14 cellular contexts compared by ENCODE assay signal in the genomic region with DNA sequence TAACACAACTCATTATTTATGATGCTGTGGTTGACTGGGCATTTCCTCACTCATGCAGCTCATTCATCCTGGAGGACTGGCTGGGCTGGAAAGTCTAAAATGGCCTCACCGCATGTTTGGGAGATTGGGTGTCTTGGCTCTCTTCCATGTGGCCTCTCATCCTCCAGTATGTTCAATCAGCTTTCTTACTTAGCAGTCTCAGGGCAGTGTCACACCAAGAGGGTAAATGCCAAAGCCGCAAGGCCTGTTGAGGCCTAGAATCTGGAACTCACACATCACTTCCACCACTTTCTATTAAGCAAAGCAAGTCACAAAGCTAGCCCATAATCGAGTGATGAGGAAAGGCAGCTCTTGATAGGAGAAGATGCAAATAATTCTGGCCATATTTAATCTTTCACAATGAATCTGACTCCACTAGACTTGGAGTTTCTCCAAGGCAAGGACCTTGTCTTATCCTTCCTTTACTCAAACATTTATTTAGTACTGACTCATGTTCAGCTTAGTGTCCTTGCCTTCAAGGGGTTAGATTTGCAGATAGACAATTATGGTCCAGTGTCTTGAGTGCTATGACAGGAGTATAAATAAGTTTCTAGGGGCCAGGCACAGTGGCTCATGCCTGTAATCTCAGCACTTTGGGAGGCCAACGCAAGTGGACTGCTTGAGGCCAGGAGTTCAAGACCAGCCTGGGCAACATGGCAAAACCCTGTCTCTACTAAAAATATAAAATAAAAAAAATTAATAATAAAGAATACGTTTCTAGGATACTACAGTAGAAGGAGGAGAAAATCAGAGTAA. TPM values are rescaled to one million over a fixed set of nuclear protein-coding genes. Genes with fewer than 3 reads are reported as not detected.
DNase-seq lines count a peak whose midpoint lies in the region; ATAC-seq and TF ChIP-seq lines count a peak whose summit lies in the region.
"Had no signal": no experiment of that assay in that cellular context is flagged by ENCODE, and none has a peak within 500 bp of the region (broad histone marks: within the 10 kb centered on the region; RNA-seq: fewer than 3 reads in every experiment).

No MANE protein-coding gene starts in this region.

- H2AFZ ChIP-seq in SK-N-SH (ENCODE audit: low read depth): no peak overlapping the region

- no peaks in the 10 kb centered on the region for H3K9me2 ChIP-seq in SK-N-SH

- H3K27ac ChIP-seq in SK-N-SH (ENCODE audit: low read depth in 2 of 2, low read length in 1 of 2) (peak overlapping the region in 1 of 2 experiments; percentile 69; a peak in 2 of 4 replicates), RWPE2 (ENCODE audit: poor library complexity, severe bottlenecking) (peak overlapping the region; percentile 46)

- no peaks in the 10 kb centered on the region for H3K27me3 ChIP-seq in SK-N-SH (ENCODE audit: insufficient read depth)
- H3K27me3 ChIP-seq in RWPE2 (ENCODE audit: insufficient read depth, poor library complexity, severe bottlenecking): no peaks in the 10 kb centered on the region

- H3K4me1 ChIP-seq in SK-N-SH (ENCODE audit: control insufficient read depth in 1 of 2, insufficient read depth in 2 of 2, low read depth in 1 of 2, low read length in 1 of 2) (peaks cover 4 to 31% of the 10 kb centered on the region in 2 experiments; a peak in 1 of 4 replicates), RWPE2 (ENCODE audit: insufficient read depth, poor library complexity, severe bottlenecking) (peaks cover 11% of the 10 kb centered on the region)

- H3K9me3 ChIP-seq in SK-N-SH (no peaks in the 10 kb centered on the region), RWPE2 (ENCODE audit: severe bottlenecking) (no peaks in the 10 kb centered on the region)

- H3K36me3 ChIP-seq in SK-N-SH (replicated peaks in 1 of 2; ENCODE audit: control insufficient read depth in 1 of 2, insufficient read depth in 2 of 2, low read length in 1 of 2) (peaks cover 4 to 13% of the 10 kb centered on the region in 2 experiments), RWPE2 (ENCODE audit: low read depth) (peaks cover 18% of the 10 kb centered on the region)

- peaks cover 9% of the 10 kb centered on the region; the same call in 1 of the 2 replicates for H3K79me2 ChIP-seq in SK-N-SH (ENCODE audit: insufficient read depth)

- H3K4me2 ChIP-seq in SK-N-SH: no peak overlapping the region

- CTCF ChIA-PET in SK-N-SH (lab: Yijun Ruan, JAX): interaction anchor here (0.7 to 15.4 kb wide), 5 partner anchors 19 to 45 kb away, joined by 3 to 163 read pairs (median 3); a partner anchor contains a TSS

- no peak for ATAC-seq in SK-N-SH treated with all-trans-retinoic acid at 6 μM for 48 hours
- ATAC-seq in RWPE2 (ENCODE audit: low read depth): no peak
- no peak for ATAC-seq in GM19328 (IDR thresholded peaks at IDR 0.05; ENCODE audit: unreplicated experiment)
- ATAC-seq: activated CD8-positive, alpha-beta memory T cell treated with anti-CD3 and anti-CD28 coated beads, Interleukin-2, amount 10 ng/mL, durations not matched to agents 7 days and 5 days had no signal

- TF ChIP-seq EP300 in SK-N-SH (IDR thresholded peaks at IDR 0.05; ENCODE audit: borderline replicate concordance in 1 of 2, low read depth in 1 of 2, low read length in 1 of 2): peak in 1 of 2 experiments; percentile 40; a peak in 1 of 4 replicates

- no peak for TF ChIP-seq RAD21 in SK-N-SH (IDR thresholded peaks at IDR 0.05; ENCODE audit: low read length)

- DNase-seq in SK-N-SH (no peak), RWPE2 (ENCODE audit: low spot score) (no peak), fibroblast of mammary gland (ENCODE audit: low read depth) (peak; percentile 99), SK-N-DZ (ENCODE audit: low spot score) (no peak)
- DNase-seq in stimulated activated naive CD4-positive, alpha-beta T cell treated with Interleukin-2 at 50 U/mL for 16 hours (lab: John Stamatoyannopoulos, UW): no peak
- no peak for DNase-seq in activated CD8-positive, alpha-beta memory T cell treated with anti-CD3 and anti-CD28 coated beads, Interleukin-2, amount 50 U/mL, for 48 hours
- DNase-seq: 8988T; activated CD8-positive, alpha-beta memory T cell treated with anti-CD3 and anti-CD28 coated beads, Interleukin-2, amount 10 ng/mL, durations not matched to agents 7 days and 5 days; activated naive CD4-positive, alpha-beta T cell treated with anti-CD3 and anti-CD28 coated beads, Interleukin-2, amount 10 ng/mL, durations not matched to agents 7 days and 5 days; mesendoderm; NCI-H1930; small intestine had no signal

- 76% methylated on average over 5 of the region's 5 CpGs for WGBS in SK-N-SH (ENCODE audit: low lambda C conversion rate)

- H3K4me3 ChIP-seq in SK-N-SH (ENCODE audit: low read depth in 2 of 2, low read length in 1 of 2): no peak overlapping the region
- H3K4me3 ChIP-seq in RWPE2 (ENCODE audit: severe bottlenecking): no peak overlapping the region
- no peak overlapping the region for H3K4me3 ChIP-seq in fibroblast of mammary gland (ENCODE audit: control insufficient read depth, low read depth, low read length)

- TF ChIP-seq CTCF in SK-N-SH (IDR thresholded peaks at IDR 0.05) (no peak), RWPE2 (IDR thresholded peaks at IDR 0.05; ENCODE audit: poor library complexity, severe bottlenecking) (no peak), fibroblast of mammary gland (conservative IDR thresholded peaks at IDR 0.05; ENCODE audit: control insufficient read depth, insufficient read depth, low read depth, low read length) (no peak)

- H4K20me1 ChIP-seq in SK-N-SH (ENCODE audit: insufficient read depth): no peaks in the 10 kb centered on the region

- H3K9ac ChIP-seq in SK-N-SH: peak overlapping the region; percentile 3; the same call in 1 of the 2 replicates

- POLR2A ChIA-PET in SK-N-SH (lab: Yijun Ruan, JAX): interaction anchor here (3.8 kb wide), 1 partner anchor 23 kb away, joined by 50 read pairs; no protein-coding TSS in a partner anchor

- H3F3A ChIP-seq in SK-N-SH (replicated peaks; ENCODE audit: insufficient read depth): peaks cover 26% of the 10 kb centered on the region

TF ChIP-seq in SK-N-SH, 30 proteins besides CTCF, POLR2A, EP300 and RAD21 (continues in another document):
- TF ChIP-seq ELF1 (IDR thresholded peaks at IDR 0.05) (no peak), RFX5 (IDR thresholded peaks at IDR 0.05; ENCODE audit: low read length) (no peak), GABPA (IDR thresholded peaks at IDR 0.05; ENCODE audit: low read depth) (no peak), SIN3A (IDR thresholded peaks at IDR 0.05; ENCODE audit: borderline replicate concordance, low read depth, low read length) (no peak), YY1 (IDR thresholded peaks at IDR 0.05; ENCODE audit: low read depth) (peak; percentile 51; the same call in 1 of the 2 replicates), RCOR1 (IDR thresholded peaks at IDR 0.05; ENCODE audit: low read length) (no peak), SMC3 (IDR thresholded peaks at IDR 0.05; ENCODE audit: low read depth, low read length) (no peak)
- TF ChIP-seq, protein P1, sequence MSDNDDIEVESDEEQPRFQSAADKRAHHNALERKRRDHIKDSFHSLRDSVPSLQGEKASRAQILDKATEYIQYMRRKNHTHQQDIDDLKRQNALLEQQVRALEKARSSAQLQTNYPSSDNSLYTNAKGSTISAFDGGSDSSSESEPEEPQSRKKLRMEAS (IDR thresholded peaks at IDR 0.05; ENCODE audit: low read depth): no peak
- TF ChIP-seq, protein P2, sequence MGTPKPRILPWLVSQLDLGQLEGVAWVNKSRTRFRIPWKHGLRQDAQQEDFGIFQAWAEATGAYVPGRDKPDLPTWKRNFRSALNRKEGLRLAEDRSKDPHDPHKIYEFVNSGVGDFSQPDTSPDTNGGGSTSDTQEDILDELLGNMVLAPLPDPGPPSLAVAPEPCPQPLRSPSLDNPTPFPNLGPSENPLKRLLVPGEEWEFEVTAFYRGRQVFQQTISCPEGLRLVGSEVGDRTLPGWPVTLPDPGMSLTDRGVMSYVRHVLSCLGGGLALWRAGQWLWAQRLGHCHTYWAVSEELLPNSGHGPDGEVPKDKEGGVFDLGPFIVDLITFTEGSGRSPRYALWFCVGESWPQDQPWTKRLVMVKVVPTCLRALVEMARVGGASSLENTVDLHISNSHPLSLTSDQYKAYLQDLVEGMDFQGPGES (IDR thresholded peaks at IDR 0.05; ENCODE audit: low read depth, low read length): no peak

TF ChIP-seq in SK-N-SH treated with all-trans-retinoic acid at 6 μM for 48 hours, 23 proteins besides CTCF, POLR2A, EP300 and RAD21 (continues in another document):
- TF ChIP-seq RARB (CRISPR knock-in tag; IDR thresholded peaks at IDR 0.05): no peak
- TF ChIP-seq PPARA (CRISPR knock-in tag; IDR thresholded peaks at IDR 0.05; ENCODE audit: borderline replicate concordance): no peak
- no peak for TF ChIP-seq ZNF8 (CRISPR knock-in tag; IDR thresholded peaks at IDR 0.05)
- no peak for TF ChIP-seq GLIS3 (CRISPR knock-in tag; IDR thresholded peaks at IDR 0.05)

RNA-seq across cellular contexts. Expression of a gene that starts 45.1 kb away (rescaled TPM):
- polyA plus RNA-seq in SK-N-SH (2012; rRNA removed): 14.9 and 16.9 TPM in 2 replicates
- 6.7 and 9.5 TPM in 2 replicates for polyA plus RNA-seq in SK-N-SH (2012; cell fraction: cytosol; rRNA removed)
- polyA plus RNA-seq in SK-N-SH (2012; cell fraction: nucleus; rRNA removed): 10.4 and 10.6 TPM in 2 replicates
- 4.8 and 7.3 TPM in 2 replicates for polyA plus RNA-seq in SK-N-DZ (2014; cell fraction: cytosol; rRNA removed)
- polyA plus RNA-seq in SK-N-DZ (2014; cell fraction: nucleus; rRNA removed): 3.3 and 5.8 TPM in 2 replicates

RNA-seq across cellular contexts. Expression of a gene that starts 45.4 kb away (rescaled TPM):
- 6.6 and 10.5 TPM in 2 replicates for polyA plus RNA-seq in SK-N-SH (2012; rRNA removed)
- 1.1 and 1.5 TPM in 2 replicates for polyA plus RNA-seq in SK-N-SH (2012; cell fraction: cytosol; rRNA removed)
- polyA plus RNA-seq in SK-N-SH (2012; cell fraction: nucleus; rRNA removed): 60.0 and 87.2 TPM in 2 replicates
- not detected in 2 replicates for polyA plus RNA-seq in SK-N-DZ (2014; cell fraction: cytosol; rRNA removed)
- 3.8 and 9.8 TPM in 2 replicates for polyA plus RNA-seq in SK-N-DZ (2014; cell fraction: nucleus; rRNA removed)
